In genomic region chr12:4276524-4277204, GRCh38 we compare ENCODE assay signal across 8 cellular contexts. TPM values are rescaled to one million over a fixed set of nuclear protein-coding genes. Genes with fewer than 3 reads are reported as not detected.
A peak's percentile ranks its signal among the peaks of the same experiment; 100 is the strongest.
DNase-seq lines count a peak whose midpoint lies in the region; ATAC-seq and TF ChIP-seq lines count a peak whose summit lies in the region.

No MANE protein-coding gene starts in this region.

- TF ChIP-seq CTCF in chondrocyte (IDR thresholded peaks at IDR 0.05), result peak; percentile 95

- peak overlapping the region; percentile 89 for H3K4me3 Mint-ChIP-seq in chondrocyte (ENCODE audit: unreplicated experiment)

- peak overlapping the region; percentile 49 for H3K27ac Mint-ChIP-seq in chondrocyte (ENCODE audit: unreplicated experiment)

- peaks cover 35% of the 10 kb centered on the region for H3K4me1 Mint-ChIP-seq in chondrocyte (ENCODE audit: low read depth)

- H3K36me3 Mint-ChIP-seq in chondrocyte (ENCODE audit: low read depth), result peaks cover 30% of the 10 kb centered on the region

- ATAC-seq in HG02678 (IDR thresholded peaks at IDR 0.05; ENCODE audit: unreplicated experiment) (peak; percentile 38), GM19035 (IDR thresholded peaks at IDR 0.05; ENCODE audit: unreplicated experiment) (no peak)

- no peaks in the 10 kb centered on the region for H3K9me3 Mint-ChIP-seq in chondrocyte (ENCODE audit: low read depth)

- DNase-seq in DMS53 treated with DMSO at 0.1 percent for 48 hours (lab: John Stamatoyannopoulos, UW; ENCODE audit: unreplicated experiment) (peak; percentile 100), NCI-H345 (lab: John Stamatoyannopoulos, UW) (peak; percentile 73), chondrocyte (ENCODE audit: low spot score) (no peak), kidney tubule cell (ENCODE audit: low spot score) (peak; percentile 89)
- peak; percentile 80 to 81 for DNase-seq in activated CD4-positive, alpha-beta T cell treated with anti-CD3 and anti-CD28 coated beads for 24 hours (ENCODE audit: low read depth in 2 of 2)
- DNase-seq in stimulated activated CD4-positive, alpha-beta T cell treated with anti-CD3 and anti-CD28 coated beads, Interleukin-1b, Interleukin-23, amount 100 ng/mL, for 48 hours, result peak; percentile 90

- H3K27me3 Mint-ChIP-seq in chondrocyte (ENCODE audit: low read depth), result peaks cover 26% of the 10 kb centered on the region

RNA-seq across cellular contexts. Expression of gene CCND2, which starts 3.1 kb away (rescaled TPM):
- 128 to 158 TPM (median 129 TPM) in 3 replicates for total RNA-seq in chondrocyte

RNA-seq across cellular contexts. Expression of gene TIGAR, which starts 44.3 kb away (rescaled TPM):
- 27.1 to 30.1 TPM (median 28.8 TPM) in 3 replicates for total RNA-seq in chondrocyte
